8 cellular contexts compared by ENCODE assay signal in the genomic region with DNA sequence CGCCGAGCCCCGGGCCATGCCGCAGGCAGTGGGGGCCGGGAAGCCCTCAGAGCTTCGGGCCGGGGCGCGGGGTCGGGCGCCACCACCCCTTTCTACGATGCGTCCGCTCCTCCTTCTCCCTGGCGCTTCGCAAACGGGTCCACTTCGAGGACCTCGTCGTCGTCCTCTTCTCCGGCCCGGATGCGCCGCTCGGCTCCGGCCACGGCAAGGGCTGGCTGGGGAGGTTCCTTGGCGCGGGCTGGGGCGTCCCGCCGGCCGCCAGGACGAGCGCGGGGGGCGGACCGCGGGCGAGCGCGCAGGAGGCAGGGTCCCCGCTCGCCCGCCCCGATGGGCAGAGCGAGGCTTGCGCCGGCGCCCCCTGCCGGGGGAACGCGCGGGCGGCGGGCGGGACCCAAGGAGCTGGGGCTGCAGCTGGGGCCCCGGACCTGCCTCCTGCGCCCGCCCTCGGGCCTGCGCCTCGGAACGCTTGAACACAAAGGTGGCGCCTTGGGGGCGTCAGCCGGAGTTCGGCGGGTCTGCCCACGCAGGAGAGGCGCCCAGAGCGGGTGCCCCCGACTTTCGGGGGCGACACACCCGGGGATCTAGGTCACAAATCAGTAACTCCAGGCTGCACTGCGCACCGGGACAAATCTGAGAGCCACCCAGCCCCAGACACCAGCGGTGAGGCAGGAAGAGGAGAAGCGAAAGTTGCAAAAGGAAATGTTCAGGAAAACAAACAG. TPM values are rescaled to one million over a fixed set of nuclear protein-coding genes. Genes with fewer than 3 reads are reported as not detected.
A peak's percentile ranks its signal among the peaks of the same experiment; 100 is the strongest.
DNase-seq lines count a peak whose midpoint lies in the region; ATAC-seq, FAIRE-seq and TF ChIP-seq lines count a peak whose summit lies in the region.

Gene ROR2 (minus strand): TSS at position 283 of the 719 bp plus-strand sequence.

- peak; percentile 86 for ATAC-seq in upper lobe of right lung

- peaks cover 10% of the 10 kb centered on the region for H3K4me1 ChIP-seq in upper lobe of right lung

- H3K4me3 Mint-ChIP-seq in nephron progenitor cell, result peak within 1 kb of the TSS; percentile 95

- TF ChIP-seq CTCF in AG04449 (IDR thresholded peaks at IDR 0.05; ENCODE audit: insufficient read depth, low read length, missing control alignments) (peak; percentile 48), fibroblast of the aortic adventitia (IDR thresholded peaks at IDR 0.05; ENCODE audit: insufficient read depth, low read length) (peak; percentile 39), nephron progenitor cell (IDR thresholded peaks at IDR 0.05) (peak; percentile 45), upper lobe of right lung (IDR thresholded peaks at IDR 0.05) (peak; percentile 42)

- intact Hi-C loops in upper lobe of right lung (cut with DNase I), result loop anchor here (10.0 kb wide), 1 partner anchor 175 kb away; no protein-coding TSS in a partner anchor

- H3K9me3 ChIP-seq in upper lobe of right lung, result no peaks in the 10 kb centered on the region

- no peak within 1 kb of the TSS for H3K27ac Mint-ChIP-seq in nephron progenitor cell

- H3K4me1 Mint-ChIP-seq in nephron progenitor cell, result peaks cover 70% of the 10 kb centered on the region

- H3K27ac ChIP-seq in upper lobe of right lung, result peak within 1 kb of the TSS; percentile 63

- CTCF ChIA-PET in AG04449 (lab: Yijun Ruan, JAX), result interaction anchor here (0.5 to 7.9 kb wide), 36 partner anchors 9 to 1034 kb away, joined by 3 to 114 read pairs (median 4); no protein-coding TSS in a partner anchor

- no peak for FAIRE-seq in GM18507 (lab: Jason Lieb, UNC)

- H3K4me3 ChIP-seq in AG04449 (ENCODE audit: low read depth, low read length) (peak within 1 kb of the TSS; percentile 60), fibroblast of the aortic adventitia (ENCODE audit: low read depth, low read length) (peak within 1 kb of the TSS; percentile 78), upper lobe of right lung (peak within 1 kb of the TSS; percentile 51)

- H3K9me3 Mint-ChIP-seq in nephron progenitor cell, result no peaks in the 10 kb centered on the region

- H3K27me3 ChIP-seq in upper lobe of right lung, result peaks cover 64% of the 10 kb centered on the region

- no peaks in the 10 kb centered on the region for H3K36me3 ChIP-seq in upper lobe of right lung

- DNase-seq in AG04449 (ENCODE audit: low read depth, low spot score), result no peak
- DNase-seq in GM18507 (ENCODE audit: extremely low spot score, insufficient read length, low read depth), result peak; percentile 28
- peak; percentile 64 to 88 for DNase-seq in NCI-H1930 (lab: John Stamatoyannopoulos, UW)
- DNase-seq in activated T-cell treated with anti-CD3 and anti-CD28 coated beads, Interleukin-2, amount 50 U/mL, for 1 hour, result peak; percentile 53
- peak; percentile 38 for DNase-seq in fibroblast of the aortic adventitia (ENCODE audit: low read depth)
- peak; percentile 92 for DNase-seq in nephron progenitor cell
- DNase-seq in upper lobe of right lung, result peak; percentile 77
- no peak for DNase-seq in HK-2 (ENCODE audit: unreplicated experiment)

- H3K36me3 Mint-ChIP-seq in nephron progenitor cell (ENCODE audit: low read depth), result no peaks in the 10 kb centered on the region

- peaks cover 10% of the 10 kb centered on the region for H3K27me3 Mint-ChIP-seq in nephron progenitor cell (ENCODE audit: low read depth, poor library complexity)

- POLR2A ChIA-PET in AG04449 (lab: Yijun Ruan, JAX), result no interaction called here

RNA-seq across cellular contexts. Expression of gene ROR2, which starts in this region (rescaled TPM):
- total RNA-seq in fibroblast of the aortic adventitia (ENCODE audit: low replicate concordance) (13.0 and 26.5 TPM in 2 replicates), upper lobe of right lung (5.5 TPM)

Comparison
In these comparisons a context has a peak if more than half of its experiments do, and no peak if none do; other contexts are left out.
1. DNase-seq: peak in GM18507 (single experiment), NCI-H1930 (2 of 2), activated T-cell treated with anti-CD3 and anti-CD28 coated beads, Interleukin-2, amount 50 U/mL, for 1 hour (single experiment), fibroblast of the aortic adventitia (single experiment), nephron progenitor cell (single experiment) and upper lobe of right lung (single experiment); none in AG04449 (single experiment) and HK-2 (single experiment).
2. Peak in every context shown above with its lines, with median percentiles within 50 percentile points of each other: H3K4me3 ChIP-seq and CTCF ChIP-seq.